ENCODE assay signal across 13 cellular contexts in the genomic region with DNA sequence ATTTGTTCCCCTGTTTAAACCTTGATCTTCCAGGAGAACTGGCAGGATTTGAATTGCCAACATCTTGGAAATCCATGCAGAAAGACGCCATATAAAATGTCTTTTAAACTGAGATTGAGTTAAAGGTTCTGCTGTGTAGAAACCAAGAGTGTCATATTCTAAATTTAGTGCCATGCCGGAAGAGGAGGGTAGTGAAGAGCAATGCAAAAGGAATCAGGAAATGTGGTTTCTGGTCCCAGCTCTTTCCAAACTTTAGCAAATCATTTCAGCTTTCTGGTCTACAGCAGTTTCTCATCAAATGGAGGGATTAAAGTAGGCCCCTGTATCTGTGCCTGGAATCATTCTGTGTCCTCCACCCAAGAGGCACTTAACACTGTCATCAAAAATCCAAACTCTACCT.
DNase-seq lines count a peak whose midpoint lies in the region; ATAC-seq and TF ChIP-seq lines count a peak whose summit lies in the region.
"Had no signal": no experiment of that assay in that cellular context is flagged by ENCODE, and none has a peak within 500 bp of the region (broad histone marks: within the 10 kb centered on the region; RNA-seq: fewer than 3 reads in every experiment).

No MANE protein-coding gene starts in this region.

- H3K27ac ChIP-seq in ascending aorta = peak overlapping the region; percentile 57 to 74
- peak overlapping the region; percentile 9 to 60 for H3K27ac ChIP-seq in lung (ENCODE audit: low read depth in 1 of 2, low read length in 1 of 2)

- 33 to 68% methylated on average over 2 of the region's 2 CpGs for WGBS in lung, 2 donors

- DNase-seq in CD14-positive monocyte (ENCODE audit: low spot score) = no peak
- DNase-seq in HS-5 (ENCODE audit: low read depth) = peak; percentile 55
- no peak for DNase-seq in ascending aorta (ENCODE audit: low spot score in 2 of 2)
- no peak for DNase-seq in lung (ENCODE audit: low spot score)
- DNase-seq in putamen (ENCODE audit: low spot score) = no peak
- DNase-seq in activated CD4-positive, alpha-beta T cell treated with anti-CD3 and anti-CD28 coated beads, Interleukin-2, amount 50 U/mL, for 4 hours = no peak
- DNase-seq in stimulated activated naive CD4-positive, alpha-beta T cell treated with Interleukin-2 at 50 U/mL for 16 hours (lab: John Stamatoyannopoulos, UW) = no peak
- no peak for DNase-seq in ecto neural progenitor cell (ENCODE audit: low spot score)
- DNase-seq: DMS 273 treated with DMSO at 0.1 percent for 48 hours; NCI-H146; stimulated activated CD4-positive, alpha-beta T cell treated with anti-CD3 and anti-CD28 coated beads, Interleukin-4, amount 100 ng/mL, for 4 hours; uterus had no signal

- H3K4me3 Mint-ChIP-seq in CD14-positive monocyte = peak overlapping the region; percentile 20 to 78
- H3K4me3 Mint-ChIP-seq: neural crest cell had no signal

- H3K4me3 ChIP-seq in ascending aorta (peak overlapping the region in 1 of 2 donors; percentile 31), lung (no peak overlapping the region)
- H3K4me3 ChIP-seq: uterus had no signal

- intact Hi-C loops in CD14-positive monocyte (cut with micrococcal nuclease) = no loop called here
- intact Hi-C loops in ascending aorta (cut with DNase I) = loop anchor here (2.0 to 5.0 kb wide), 2 partner anchors 73 to 85 kb away; a partner anchor contains a TSS

- peaks cover 0 to 10% (median 4%) of the 10 kb centered on the region in 7 donors for H3K9me3 Mint-ChIP-seq in CD14-positive monocyte

- H3K27ac Mint-ChIP-seq in CD14-positive monocyte = peak overlapping the region; percentile 82 to 96 (median 91)

- peaks cover 0 to 2% (median 0%) of the 10 kb centered on the region in 3 donors for H3K27me3 Mint-ChIP-seq in CD14-positive monocyte (ENCODE audit: low read depth in 3 of 3)

- H3K36me3 Mint-ChIP-seq in CD14-positive monocyte = no peaks in the 10 kb centered on the region

- H3K4me1 Mint-ChIP-seq in CD14-positive monocyte = peaks cover 68% of the 10 kb centered on the region

- TF ChIP-seq CTCF in CD14-positive monocyte (IDR thresholded peaks at IDR 0.05) = no peak
- no peak for TF ChIP-seq CTCF in ascending aorta (IDR thresholded peaks at IDR 0.05)
- TF ChIP-seq CTCF in lung (IDR thresholded peaks at IDR 0.05; ENCODE audit: control extremely low read depth, extremely low read depth) = no peak

- H3K9me3 ChIP-seq in ascending aorta (no peaks in the 10 kb centered on the region), lung (ENCODE audit: control insufficient read depth in 2 of 2, insufficient read depth in 1 of 2, low read length in 1 of 2) (no peaks in the 10 kb centered on the region)
- H3K9me3 ChIP-seq: uterus had no signal

- H3K4me1 ChIP-seq in ascending aorta (peaks cover 4 to 12% of the 10 kb centered on the region in 2 donors), lung (ENCODE audit: control insufficient read depth in 2 of 2, insufficient read depth in 2 of 2, low read length in 2 of 2) (peaks cover 0 to 2% of the 10 kb centered on the region in 2 donors)
- H3K4me1 ChIP-seq: uterus had no signal

- H3K27me3 ChIP-seq in ascending aorta (no peaks in the 10 kb centered on the region), lung (ENCODE audit: control insufficient read depth, insufficient read depth) (no peaks in the 10 kb centered on the region)
- H3K27me3 ChIP-seq: uterus had no signal

- no peak for ATAC-seq in lung (ENCODE audit: insufficient read depth, low FRiP score)

- H3K36me3 ChIP-seq in ascending aorta (no peaks in the 10 kb centered on the region), lung (ENCODE audit: control insufficient read depth in 2 of 2, insufficient read depth in 2 of 2, low read length in 2 of 2) (no peaks in the 10 kb centered on the region)
- H3K36me3 ChIP-seq: uterus had no signal
